ENCODE assay signal across 11 cellular contexts in the genomic region with DNA sequence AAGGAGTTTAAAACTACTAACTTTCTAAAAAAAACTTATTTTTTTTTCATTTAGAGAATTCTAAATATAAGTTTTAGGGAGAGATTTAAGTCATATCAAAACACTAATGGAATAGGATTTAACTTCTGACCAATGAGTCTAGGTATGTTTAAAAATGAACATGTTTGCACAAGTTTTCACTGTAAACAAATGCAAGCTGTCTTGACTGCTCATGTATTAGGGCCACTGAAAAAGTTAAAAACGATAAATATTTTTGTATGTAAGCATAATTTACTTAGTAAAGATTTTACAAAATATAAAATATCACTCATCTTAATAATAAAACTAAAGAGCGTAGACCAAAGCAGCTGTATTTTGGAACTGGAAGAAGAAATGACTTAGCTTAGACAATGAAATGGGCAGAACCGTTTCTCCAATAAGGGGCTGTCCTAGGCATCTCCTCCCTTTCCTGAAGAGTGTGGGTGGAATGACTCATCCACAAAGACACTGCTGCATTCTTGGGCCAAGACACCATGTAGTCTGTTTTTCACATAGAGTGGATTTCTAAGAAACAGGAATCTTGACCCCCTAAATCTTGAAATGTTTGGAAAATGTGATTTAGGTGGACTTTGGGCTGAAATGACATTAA.
A peak's percentile ranks its signal among the peaks of the same experiment; 100 is the strongest.
DNase-seq lines count a peak whose midpoint lies in the region; ATAC-seq and TF ChIP-seq lines count a peak whose summit lies in the region.
"Had no signal": no experiment of that assay in that cellular context is flagged by ENCODE, and none has a peak within 500 bp of the region (broad histone marks: within the 10 kb centered on the region; RNA-seq: fewer than 3 reads in every experiment).

No MANE protein-coding gene starts in this region.

- peak overlapping the region; percentile 35 for H3K9ac ChIP-seq in smooth muscle cell (ENCODE audit: low read depth)

- H3K4me3 Mint-ChIP-seq in activated naive CD4-positive, alpha-beta T cell treated with anti-CD3 and anti-CD28 coated beads, Interleukin-2, amount 10 ng/mL, durations not matched to agents 7 days and 5 days = no peak overlapping the region
- H3K4me3 Mint-ChIP-seq: H9 had no signal

- H3K27me3 Mint-ChIP-seq in activated naive CD4-positive, alpha-beta T cell treated with anti-CD3 and anti-CD28 coated beads, Interleukin-2, amount 10 ng/mL, durations not matched to agents 7 days and 5 days = no peaks in the 10 kb centered on the region

- H3K27ac Mint-ChIP-seq in activated naive CD4-positive, alpha-beta T cell treated with anti-CD3 and anti-CD28 coated beads, Interleukin-2, amount 10 ng/mL, durations not matched to agents 7 days and 5 days = no peak overlapping the region

- no peaks in the 10 kb centered on the region for H3K36me3 Mint-ChIP-seq in activated naive CD4-positive, alpha-beta T cell treated with anti-CD3 and anti-CD28 coated beads, Interleukin-2, amount 10 ng/mL, durations not matched to agents 7 days and 5 days

- H3K4me3 ChIP-seq in HEK293 (ENCODE audit: low read depth, low read length) = no peak overlapping the region
- H3K4me3 ChIP-seq in left ventricle myocardium inferior = no peak overlapping the region
- H3K4me3 ChIP-seq in smooth muscle cell = no peak overlapping the region
- H3K4me3 ChIP-seq: GM12878 had no signal

- H3K4me2 ChIP-seq in smooth muscle cell = peak overlapping the region; percentile 74

- POLR2A ChIA-PET in HEK293 (lab: Yijun Ruan, JAX) = interaction anchor here (1.2 kb wide), 1 partner anchor 162 kb away, joined by 5 read pairs; the partner anchor contains the start of gene GAREM1

- no peaks in the 10 kb centered on the region for H3K4me1 ChIP-seq in HEK293 (ENCODE audit: control insufficient read depth, insufficient read depth, low read length)
- H3K4me1 ChIP-seq in left ventricle myocardium inferior = peaks cover 21% of the 10 kb centered on the region
- peaks cover 12% of the 10 kb centered on the region for H3K4me1 ChIP-seq in smooth muscle cell (ENCODE audit: low read depth)

- no peaks in the 10 kb centered on the region for H3K9me3 Mint-ChIP-seq in activated naive CD4-positive, alpha-beta T cell treated with anti-CD3 and anti-CD28 coated beads, Interleukin-2, amount 10 ng/mL, durations not matched to agents 7 days and 5 days
- H3K9me3 Mint-ChIP-seq: H9 had no signal

- H3K36me3 ChIP-seq in HEK293 (ENCODE audit: control insufficient read depth in 2 of 2, insufficient read depth in 1 of 2, low read length in 2 of 2) (no peaks in the 10 kb centered on the region), left ventricle myocardium inferior (no peaks in the 10 kb centered on the region), smooth muscle cell (ENCODE audit: low read depth) (no peaks in the 10 kb centered on the region)

- H3K79me2 ChIP-seq in smooth muscle cell (ENCODE audit: low read depth) = no peaks in the 10 kb centered on the region

- H3K4me1 Mint-ChIP-seq in activated naive CD4-positive, alpha-beta T cell treated with anti-CD3 and anti-CD28 coated beads, Interleukin-2, amount 10 ng/mL, durations not matched to agents 7 days and 5 days = no peaks in the 10 kb centered on the region

- TF ChIP-seq CTCF in HEK293 (tag by site-specific recombination; IDR thresholded peaks at IDR 0.05) = no peak
- no peak for TF ChIP-seq CTCF in left ventricle myocardium inferior (IDR thresholded peaks at IDR 0.05; ENCODE audit: borderline replicate concordance)
- TF ChIP-seq CTCF in smooth muscle cell (IDR thresholded peaks at IDR 0.05; ENCODE audit: borderline replicate concordance, insufficient read depth, poor library complexity, severe bottlenecking) = no peak

- CTCF ChIA-PET in HEK293 (lab: Yijun Ruan, JAX) = interaction anchor here (0.5 to 1.8 kb wide), 8 partner anchors 19 to 522 kb away, joined by 3 to 6 read pairs (median 4); partner anchors contain the start of gene GAREM1
- CTCF ChIA-PET in activated naive CD4-positive, alpha-beta T cell treated with anti-CD3 and anti-CD28 coated beads, Interleukin-2, amount 10 ng/mL, durations not matched to agents 7 days and 5 days (lab: Charles Lee) = no interaction called here

- H3K9me3 ChIP-seq in HEK293 (ENCODE audit: control insufficient read depth, insufficient read depth, low read depth, low read length) = no peaks in the 10 kb centered on the region
- no peaks in the 10 kb centered on the region for H3K9me3 ChIP-seq in left ventricle myocardium inferior (replicated peaks)
- H3K9me3 ChIP-seq in smooth muscle cell (replicated peaks; ENCODE audit: low read depth) = no peaks in the 10 kb centered on the region

- ATAC-seq in GM18909 (IDR thresholded peaks at IDR 0.05; ENCODE audit: poor library complexity, unreplicated experiment) = no peak
- ATAC-seq: GM12878 had no signal

- H3K27me3 ChIP-seq in left ventricle myocardium inferior (ENCODE audit: low read depth) (no peaks in the 10 kb centered on the region), smooth muscle cell (ENCODE audit: low read depth) (no peaks in the 10 kb centered on the region)

- H2AFZ ChIP-seq in smooth muscle cell (ENCODE audit: low read depth) = no peak overlapping the region

- WGBS in smooth muscle cell (ENCODE audit: low lambda C conversion rate) = 56% methylated on average over 3 of the region's 3 CpGs

- H3F3A ChIP-seq in smooth muscle cell (ENCODE audit: low read depth) = no peaks in the 10 kb centered on the region

- no peaks in the 10 kb centered on the region for H4K20me1 ChIP-seq in smooth muscle cell (ENCODE audit: low read depth)

- H3K27ac ChIP-seq in HEK293 (ENCODE audit: extremely low read depth, low read depth, low read length) = no peak overlapping the region
- peak overlapping the region; percentile 39 for H3K27ac ChIP-seq in left ventricle myocardium inferior (replicated peaks)
- H3K27ac ChIP-seq in smooth muscle cell (ENCODE audit: low read depth) = peak overlapping the region; percentile 91

- intact Hi-C loops in left ventricle myocardium inferior (cut with micrococcal nuclease) = no loop called here

- DNase-seq in amniotic stem cell (lab: John Stamatoyannopoulos, UW) (peak; percentile 55), left ventricle myocardium inferior (no peak), smooth muscle cell (lab: John Stamatoyannopoulos, UW; ENCODE audit: unreplicated experiment) (no peak), NCI-H2081 treated with DMSO at 0.1 percent for 48 hours (lab: John Stamatoyannopoulos, UW) (no peak)
- DNase-seq in activated CD4-positive, alpha-beta T cell treated with anti-CD3 and anti-CD28 coated beads, Interleukin-2, amount 50 U/mL, for 1 hour = no peak
- no peak for DNase-seq in activated naive CD4-positive, alpha-beta T cell treated with anti-CD3 and anti-CD28 coated beads, Interleukin-2, amount 10 ng/mL, durations not matched to agents 7 days and 5 days
- DNase-seq: H9, NCI-H1417 treated with DMSO at 0.1 percent for 48 hours had no signal

TF ChIP-seq in HEK293, 187 proteins besides CTCF, POLR2A, EP300 and RAD21:
- peak; percentile 49 for TF ChIP-seq ZFHX2 (tag by site-specific recombination; conservative IDR thresholded peaks at IDR 0.05)
- TF ChIP-seq, protein P1, sequence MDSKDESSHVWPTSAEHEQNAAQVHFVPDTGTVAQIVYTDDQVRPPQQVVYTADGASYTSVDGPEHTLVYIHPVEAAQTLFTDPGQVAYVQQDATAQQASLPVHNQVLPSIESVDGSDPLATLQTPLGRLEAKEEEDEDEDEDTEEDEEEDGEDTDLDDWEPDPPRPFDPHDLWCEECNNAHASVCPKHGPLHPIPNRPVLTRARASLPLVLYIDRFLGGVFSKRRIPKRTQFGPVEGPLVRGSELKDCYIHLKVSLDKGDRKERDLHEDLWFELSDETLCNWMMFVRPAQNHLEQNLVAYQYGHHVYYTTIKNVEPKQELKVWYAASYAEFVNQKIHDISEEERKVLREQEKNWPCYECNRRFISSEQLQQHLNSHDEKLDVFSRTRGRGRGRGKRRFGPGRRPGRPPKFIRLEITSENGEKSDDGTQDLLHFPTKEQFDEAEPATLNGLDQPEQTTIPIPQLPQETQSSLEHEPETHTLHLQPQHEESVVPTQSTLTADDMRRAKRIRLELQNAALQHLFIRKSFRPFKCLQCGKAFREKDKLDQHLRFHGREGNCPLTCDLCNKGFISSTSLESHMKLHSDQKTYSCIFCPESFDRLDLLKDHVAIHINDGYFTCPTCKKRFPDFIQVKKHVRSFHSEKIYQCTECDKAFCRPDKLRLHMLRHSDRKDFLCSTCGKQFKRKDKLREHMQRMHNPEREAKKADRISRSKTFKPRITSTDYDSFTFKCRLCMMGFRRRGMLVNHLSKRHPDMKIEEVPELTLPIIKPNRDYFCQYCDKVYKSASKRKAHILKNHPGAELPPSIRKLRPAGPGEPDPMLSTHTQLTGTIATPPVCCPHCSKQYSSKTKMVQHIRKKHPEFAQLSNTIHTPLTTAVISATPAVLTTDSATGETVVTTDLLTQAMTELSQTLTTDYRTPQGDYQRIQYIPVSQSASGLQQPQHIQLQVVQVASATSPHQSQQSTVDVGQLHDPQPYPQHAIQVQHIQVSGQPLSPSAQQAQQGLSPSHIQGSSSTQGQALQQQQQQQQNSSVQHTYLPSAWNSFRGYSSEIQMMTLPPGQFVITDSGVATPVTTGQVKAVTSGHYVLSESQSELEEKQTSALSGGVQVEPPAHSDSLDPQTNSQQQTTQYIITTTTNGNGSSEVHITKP (tag by site-specific recombination; IDR thresholded peaks at IDR 0.05) = peak; percentile 24; the same call in 1 of the 2 replicates
- peak; percentile 44; the same call in 1 of the 2 replicates for TF ChIP-seq PRDM1 (tag by site-specific recombination; IDR thresholded peaks at IDR 0.05)
- no peak for TF ChIP-seq ZNF629 (tag by site-specific recombination; IDR thresholded peaks at IDR 0.05)
